1 cellular context compared by ENCODE assay signal in the genomic region with DNA sequence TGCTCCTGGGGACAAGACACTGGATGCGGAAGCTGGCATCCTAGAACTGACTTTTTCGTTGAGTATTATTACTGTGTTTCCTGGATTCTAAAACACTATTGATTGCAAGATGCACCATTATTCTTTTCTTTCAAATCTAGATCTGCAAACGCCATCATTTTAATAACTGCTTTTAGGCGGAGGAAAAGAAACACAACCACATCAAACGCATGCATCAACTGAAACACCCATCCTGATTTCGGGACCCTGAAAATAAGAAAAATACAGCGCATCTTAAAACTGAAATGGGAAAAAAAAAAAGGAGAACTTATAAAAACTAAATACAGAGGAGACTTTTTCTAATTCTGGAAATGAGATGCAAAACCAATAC.
TF ChIP-seq lines count a peak whose summit lies in the region.

No MANE protein-coding gene starts in this region.

TF ChIP-seq in GM23338, 12 proteins besides CTCF, POLR2A, EP300 and RAD21 (continued from another document):
- TF ChIP-seq, protein P1, sequence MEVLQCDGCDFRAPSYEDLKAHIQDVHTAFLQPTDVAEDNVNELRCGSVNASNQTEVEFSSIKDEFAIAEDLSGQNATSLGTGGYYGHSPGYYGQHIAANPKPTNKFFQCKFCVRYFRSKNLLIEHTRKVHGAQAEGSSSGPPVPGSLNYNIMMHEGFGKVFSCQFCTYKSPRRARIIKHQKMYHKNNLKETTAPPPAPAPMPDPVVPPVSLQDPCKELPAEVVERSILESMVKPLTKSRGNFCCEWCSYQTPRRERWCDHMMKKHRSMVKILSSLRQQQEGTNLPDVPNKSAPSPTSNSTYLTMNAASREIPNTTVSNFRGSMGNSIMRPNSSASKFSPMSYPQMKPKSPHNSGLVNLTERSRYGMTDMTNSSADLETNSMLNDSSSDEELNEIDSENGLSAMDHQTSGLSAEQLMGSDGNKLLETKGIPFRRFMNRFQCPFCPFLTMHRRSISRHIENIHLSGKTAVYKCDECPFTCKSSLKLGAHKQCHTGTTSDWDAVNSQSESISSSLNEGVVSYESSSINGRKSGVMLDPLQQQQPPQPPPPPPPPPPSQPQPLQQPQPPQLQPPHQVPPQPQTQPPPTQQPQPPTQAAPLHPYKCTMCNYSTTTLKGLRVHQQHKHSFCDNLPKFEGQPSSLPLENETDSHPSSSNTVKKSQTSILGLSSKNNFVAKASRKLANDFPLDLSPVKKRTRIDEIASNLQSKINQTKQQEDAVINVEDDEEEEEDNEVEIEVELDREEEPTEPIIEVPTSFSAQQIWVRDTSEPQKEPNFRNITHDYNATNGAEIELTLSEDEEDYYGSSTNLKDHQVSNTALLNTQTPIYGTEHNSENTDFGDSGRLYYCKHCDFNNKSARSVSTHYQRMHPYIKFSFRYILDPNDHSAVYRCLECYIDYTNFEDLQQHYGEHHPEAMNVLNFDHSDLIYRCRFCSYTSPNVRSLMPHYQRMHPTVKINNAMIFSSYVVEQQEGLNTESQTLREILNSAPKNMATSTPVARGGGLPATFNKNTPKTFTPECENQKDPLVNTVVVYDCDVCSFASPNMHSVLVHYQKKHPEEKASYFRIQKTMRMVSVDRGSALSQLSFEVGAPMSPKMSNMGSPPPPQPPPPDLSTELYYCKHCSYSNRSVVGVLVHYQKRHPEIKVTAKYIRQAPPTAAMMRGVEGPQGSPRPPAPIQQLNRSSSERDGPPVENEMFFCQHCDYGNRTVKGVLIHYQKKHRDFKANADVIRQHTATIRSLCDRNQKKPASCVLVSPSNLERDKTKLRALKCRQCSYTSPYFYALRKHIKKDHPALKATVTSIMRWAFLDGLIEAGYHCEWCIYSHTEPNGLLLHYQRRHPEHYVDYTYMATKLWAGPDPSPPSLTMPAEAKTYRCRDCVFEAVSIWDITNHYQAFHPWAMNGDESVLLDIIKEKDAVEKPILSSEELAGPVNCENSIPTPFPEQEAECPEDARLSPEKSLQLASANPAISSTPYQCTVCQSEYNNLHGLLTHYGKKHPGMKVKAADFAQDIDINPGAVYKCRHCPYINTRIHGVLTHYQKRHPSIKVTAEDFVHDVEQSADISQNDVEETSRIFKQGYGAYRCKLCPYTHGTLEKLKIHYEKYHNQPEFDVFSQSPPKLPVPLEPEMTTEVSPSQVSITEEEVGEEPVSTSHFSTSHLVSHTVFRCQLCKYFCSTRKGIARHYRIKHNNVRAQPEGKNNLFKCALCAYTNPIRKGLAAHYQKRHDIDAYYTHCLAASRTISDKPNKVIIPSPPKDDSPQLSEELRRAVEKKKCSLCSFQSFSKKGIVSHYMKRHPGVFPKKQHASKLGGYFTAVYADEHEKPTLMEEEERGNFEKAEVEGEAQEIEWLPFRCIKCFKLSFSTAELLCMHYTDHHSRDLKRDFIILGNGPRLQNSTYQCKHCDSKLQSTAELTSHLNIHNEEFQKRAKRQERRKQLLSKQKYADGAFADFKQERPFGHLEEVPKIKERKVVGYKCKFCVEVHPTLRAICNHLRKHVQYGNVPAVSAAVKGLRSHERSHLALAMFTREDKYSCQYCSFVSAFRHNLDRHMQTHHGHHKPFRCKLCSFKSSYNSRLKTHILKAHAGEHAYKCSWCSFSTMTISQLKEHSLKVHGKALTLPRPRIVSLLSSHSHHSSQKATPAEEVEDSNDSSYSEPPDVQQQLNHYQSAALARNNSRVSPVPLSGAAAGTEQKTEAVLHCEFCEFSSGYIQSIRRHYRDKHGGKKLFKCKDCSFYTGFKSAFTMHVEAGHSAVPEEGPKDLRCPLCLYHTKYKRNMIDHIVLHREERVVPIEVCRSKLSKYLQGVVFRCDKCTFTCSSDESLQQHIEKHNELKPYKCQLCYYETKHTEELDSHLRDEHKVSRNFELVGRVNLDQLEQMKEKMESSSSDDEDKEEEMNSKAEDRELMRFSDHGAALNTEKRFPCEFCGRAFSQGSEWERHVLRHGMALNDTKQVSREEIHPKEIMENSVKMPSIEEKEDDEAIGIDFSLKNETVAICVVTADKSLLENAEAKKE (CRISPR knock-in tag; IDR thresholded peaks at IDR 0.05) = no peak
- TF ChIP-seq, protein P2, sequence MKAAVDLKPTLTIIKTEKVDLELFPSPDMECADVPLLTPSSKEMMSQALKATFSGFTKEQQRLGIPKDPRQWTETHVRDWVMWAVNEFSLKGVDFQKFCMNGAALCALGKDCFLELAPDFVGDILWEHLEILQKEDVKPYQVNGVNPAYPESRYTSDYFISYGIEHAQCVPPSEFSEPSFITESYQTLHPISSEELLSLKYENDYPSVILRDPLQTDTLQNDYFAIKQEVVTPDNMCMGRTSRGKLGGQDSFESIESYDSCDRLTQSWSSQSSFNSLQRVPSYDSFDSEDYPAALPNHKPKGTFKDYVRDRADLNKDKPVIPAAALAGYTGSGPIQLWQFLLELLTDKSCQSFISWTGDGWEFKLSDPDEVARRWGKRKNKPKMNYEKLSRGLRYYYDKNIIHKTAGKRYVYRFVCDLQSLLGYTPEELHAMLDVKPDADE (IDR thresholded peaks at IDR 0.05) = no peak
- TF ChIP-seq EZH2phosphoT487 (IDR thresholded peaks at IDR 0.05; ENCODE audit: unreplicated experiment) (no peak), ZNF331 (CRISPR knock-in tag; IDR thresholded peaks at IDR 0.05; ENCODE audit: low read depth) (no peak), CREB1 (CRISPR knock-in tag; IDR thresholded peaks at IDR 0.05; ENCODE audit: low read depth) (no peak)
